Comparison of ENCODE assay signal across 1 cellular context in genomic region chr7:21944616-21945373, GRCh38.
TF ChIP-seq lines count a peak whose summit lies in the region.

No MANE protein-coding gene starts in this region.

TF ChIP-seq in K562, 482 proteins besides CTCF, POLR2A, EP300 and RAD21 (continued from another document):
- TF ChIP-seq CLOCK (CRISPR knock-in tag; IDR thresholded peaks at IDR 0.05; ENCODE audit: borderline replicate concordance) (no peak), SAFB (IDR thresholded peaks at IDR 0.05; ENCODE audit: borderline replicate concordance, low read depth, low read length) (no peak), ELF1 (tag; IDR thresholded peaks at IDR 0.05) (no peak), NUFIP1 (IDR thresholded peaks at IDR 0.05; ENCODE audit: partially characterized antibody) (no peak), ZNF12 (CRISPR knock-in tag; IDR thresholded peaks at IDR 0.05) (no peak), ZBTB1 (CRISPR knock-in tag; IDR thresholded peaks at IDR 0.05; ENCODE audit: borderline replicate concordance, low read depth) (no peak), GATA2 (CRISPR knock-in tag; IDR thresholded peaks at IDR 0.05) (no peak), ZNF134 (CRISPR knock-in tag; conservative IDR thresholded peaks at IDR 0.05) (no peak), ZNF696 (CRISPR knock-in tag; conservative IDR thresholded peaks at IDR 0.05) (no peak), CBX2 (IDR thresholded peaks at IDR 0.05; ENCODE audit: insufficient read depth, low read length, poor library complexity, severe bottlenecking) (no peak)
- TF ChIP-seq, protein P1, sequence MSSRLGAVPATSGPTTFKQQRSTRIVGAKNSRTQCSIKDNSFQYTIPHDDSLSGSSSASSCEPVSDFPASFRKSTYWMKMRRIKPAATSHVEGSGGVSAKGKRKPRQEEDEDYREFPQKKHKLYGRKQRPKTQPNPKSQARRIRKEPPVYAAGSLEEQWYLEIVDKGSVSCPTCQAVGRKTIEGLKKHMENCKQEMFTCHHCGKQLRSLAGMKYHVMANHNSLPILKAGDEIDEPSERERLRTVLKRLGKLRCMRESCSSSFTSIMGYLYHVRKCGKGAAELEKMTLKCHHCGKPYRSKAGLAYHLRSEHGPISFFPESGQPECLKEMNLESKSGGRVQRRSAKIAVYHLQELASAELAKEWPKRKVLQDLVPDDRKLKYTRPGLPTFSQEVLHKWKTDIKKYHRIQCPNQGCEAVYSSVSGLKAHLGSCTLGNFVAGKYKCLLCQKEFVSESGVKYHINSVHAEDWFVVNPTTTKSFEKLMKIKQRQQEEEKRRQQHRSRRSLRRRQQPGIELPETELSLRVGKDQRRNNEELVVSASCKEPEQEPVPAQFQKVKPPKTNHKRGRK (tag; IDR thresholded peaks at IDR 0.05), result no peak
